ENCODE assay signal across 10 cellular contexts in the genomic region with DNA sequence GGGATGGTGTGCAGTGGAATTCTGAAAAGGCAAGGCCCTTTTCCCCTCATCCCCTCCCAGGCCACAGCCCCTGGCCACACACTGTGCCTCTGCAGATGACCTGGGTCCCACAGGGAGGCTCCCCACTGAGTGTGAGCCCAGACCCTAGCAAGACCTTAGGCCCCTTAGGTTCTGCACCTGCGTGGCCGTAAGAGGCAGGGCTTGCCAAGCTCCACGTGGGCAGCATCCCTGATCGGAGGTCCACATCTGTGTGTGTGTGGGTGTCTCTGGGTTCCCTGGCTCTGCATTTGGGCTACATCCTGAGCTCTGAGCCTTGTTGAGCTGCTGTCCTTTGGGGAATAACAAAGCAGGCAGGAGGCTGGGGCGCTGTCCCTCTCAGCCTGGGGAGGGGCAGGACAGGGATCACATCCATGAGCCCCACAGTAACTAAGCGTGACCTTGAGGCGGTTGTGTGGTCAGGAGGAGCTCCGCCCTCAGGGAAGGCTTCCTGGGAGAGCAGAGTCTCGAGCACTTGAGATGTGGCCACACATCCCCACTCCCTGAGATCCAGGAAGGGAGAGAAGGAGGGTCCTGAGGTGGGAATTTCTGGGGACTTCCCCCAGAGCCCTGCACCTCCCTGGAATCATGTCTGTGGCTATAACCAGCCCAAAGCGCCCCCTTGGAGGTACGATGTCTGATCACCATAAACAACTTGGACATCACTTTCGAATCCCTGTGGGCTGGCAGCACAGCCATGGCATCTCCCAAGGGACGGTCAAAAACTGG.
DNase-seq lines count a peak whose midpoint lies in the region; TF ChIP-seq lines count a peak whose summit lies in the region.
"Had no signal": no experiment of that assay in that cellular context is flagged by ENCODE, and none has a peak within 500 bp of the region (broad histone marks: within the 10 kb centered on the region; RNA-seq: fewer than 3 reads in every experiment).

No MANE protein-coding gene starts in this region.

- H3K27me3 Mint-ChIP-seq in activated naive CD4-positive, alpha-beta T cell treated with anti-CD3 and anti-CD28 coated beads, Interleukin-2, amount 50 U/mL, for 24 hours = no peaks in the 10 kb centered on the region
- H3K27me3 Mint-ChIP-seq in mesothelial cell of epicardium (ENCODE audit: low read depth) = no peaks in the 10 kb centered on the region
- H3K27me3 Mint-ChIP-seq in type B pancreatic cell = no peaks in the 10 kb centered on the region

- peak overlapping the region; percentile 12 for H3K27ac Mint-ChIP-seq in activated naive CD4-positive, alpha-beta T cell treated with anti-CD3 and anti-CD28 coated beads, Interleukin-2, amount 50 U/mL, for 24 hours
- H3K27ac Mint-ChIP-seq in mesothelial cell of epicardium (peak overlapping the region; percentile 83), type B pancreatic cell (peak overlapping the region; percentile 94)

- in situ Hi-C loops in brain microvascular endothelial cell (cut with HindIII; ENCODE audit: low pct_ligation_motif_present, low sequenced_read_pairs) = no loop called here

- H3K36me3 Mint-ChIP-seq in activated naive CD4-positive, alpha-beta T cell treated with anti-CD3 and anti-CD28 coated beads, Interleukin-2, amount 50 U/mL, for 24 hours = no peaks in the 10 kb centered on the region
- H3K36me3 Mint-ChIP-seq in mesothelial cell of epicardium (peaks cover 9% of the 10 kb centered on the region), type B pancreatic cell (peaks cover 7% of the 10 kb centered on the region)

- H3K27me3 ChIP-seq in brain microvascular endothelial cell (replicated peaks) = no peaks in the 10 kb centered on the region

- no peak overlapping the region for H3K4me3 Mint-ChIP-seq in activated naive CD4-positive, alpha-beta T cell treated with anti-CD3 and anti-CD28 coated beads, Interleukin-2, amount 50 U/mL, for 24 hours
- H3K4me3 Mint-ChIP-seq in mesothelial cell of epicardium (no peak overlapping the region), type B pancreatic cell (no peak overlapping the region)
- H3K4me3 Mint-ChIP-seq: neural crest cell had no signal

- no peak for DNase-seq in activated naive CD4-positive, alpha-beta T cell (lab: John Stamatoyannopoulos, UW)
- DNase-seq in brain microvascular endothelial cell (no peak), mesothelial cell of epicardium (ENCODE audit: low spot score in 2 of 2, unreplicated experiment in 2 of 2) (no peak), type B pancreatic cell (ENCODE audit: extremely low spot score, unreplicated experiment) (no peak), kidney glomerular epithelial cell (lab: John Stamatoyannopoulos, UW) (no peak), UCSD-AML1 (lab: John Stamatoyannopoulos, UW; ENCODE audit: unreplicated experiment) (no peak), SKM-1 treated with dmso at 0.1 percent for 144 hours (lab: John Stamatoyannopoulos, UW; ENCODE audit: unreplicated experiment) (no peak)
- DNase-seq: AML-193 had no signal

- H3K9me3 Mint-ChIP-seq in activated naive CD4-positive, alpha-beta T cell treated with anti-CD3 and anti-CD28 coated beads, Interleukin-2, amount 50 U/mL, for 24 hours = no peaks in the 10 kb centered on the region
- no peaks in the 10 kb centered on the region for H3K9me3 Mint-ChIP-seq in mesothelial cell of epicardium
- H3K9me3 Mint-ChIP-seq in type B pancreatic cell = no peaks in the 10 kb centered on the region
- H3K9me3 Mint-ChIP-seq: neural crest cell had no signal

- no peaks in the 10 kb centered on the region for H3K36me3 ChIP-seq in brain microvascular endothelial cell (replicated peaks)

- no peak overlapping the region for H3K4me3 ChIP-seq in brain microvascular endothelial cell (ENCODE audit: low read depth, low read length)

- TF ChIP-seq CTCF in brain microvascular endothelial cell (IDR thresholded peaks at IDR 0.05; ENCODE audit: low read depth, low read length, missing control alignments) = no peak
- TF ChIP-seq CTCF in mesothelial cell of epicardium (IDR thresholded peaks at IDR 0.05; ENCODE audit: unreplicated experiment) = no peak
- no peak for TF ChIP-seq CTCF in type B pancreatic cell (conservative IDR thresholded peaks at IDR 0.05)

- H3K4me1 Mint-ChIP-seq in activated naive CD4-positive, alpha-beta T cell treated with anti-CD3 and anti-CD28 coated beads, Interleukin-2, amount 50 U/mL, for 24 hours = peaks cover 45% of the 10 kb centered on the region
- H3K4me1 Mint-ChIP-seq in mesothelial cell of epicardium = peaks cover 41% of the 10 kb centered on the region
- peaks cover 35% of the 10 kb centered on the region for H3K4me1 Mint-ChIP-seq in type B pancreatic cell (ENCODE audit: unreplicated experiment)

- H3K27ac ChIP-seq in brain microvascular endothelial cell = peak overlapping the region; percentile 97

Comparison
In these comparisons a context has a peak if more than half of its experiments do, and no peak if none do; other contexts are left out.
1. H3K27ac Mint-ChIP-seq: peak in every context shown above with its lines; median percentile 94 in type B pancreatic cell; 83 in mesothelial cell of epicardium; 12 in activated naive CD4-positive, alpha-beta T cell treated with anti-CD3 and anti-CD28 coated beads, Interleukin-2, amount 50 U/mL, for 24 hours.